In the genomic region with DNA sequence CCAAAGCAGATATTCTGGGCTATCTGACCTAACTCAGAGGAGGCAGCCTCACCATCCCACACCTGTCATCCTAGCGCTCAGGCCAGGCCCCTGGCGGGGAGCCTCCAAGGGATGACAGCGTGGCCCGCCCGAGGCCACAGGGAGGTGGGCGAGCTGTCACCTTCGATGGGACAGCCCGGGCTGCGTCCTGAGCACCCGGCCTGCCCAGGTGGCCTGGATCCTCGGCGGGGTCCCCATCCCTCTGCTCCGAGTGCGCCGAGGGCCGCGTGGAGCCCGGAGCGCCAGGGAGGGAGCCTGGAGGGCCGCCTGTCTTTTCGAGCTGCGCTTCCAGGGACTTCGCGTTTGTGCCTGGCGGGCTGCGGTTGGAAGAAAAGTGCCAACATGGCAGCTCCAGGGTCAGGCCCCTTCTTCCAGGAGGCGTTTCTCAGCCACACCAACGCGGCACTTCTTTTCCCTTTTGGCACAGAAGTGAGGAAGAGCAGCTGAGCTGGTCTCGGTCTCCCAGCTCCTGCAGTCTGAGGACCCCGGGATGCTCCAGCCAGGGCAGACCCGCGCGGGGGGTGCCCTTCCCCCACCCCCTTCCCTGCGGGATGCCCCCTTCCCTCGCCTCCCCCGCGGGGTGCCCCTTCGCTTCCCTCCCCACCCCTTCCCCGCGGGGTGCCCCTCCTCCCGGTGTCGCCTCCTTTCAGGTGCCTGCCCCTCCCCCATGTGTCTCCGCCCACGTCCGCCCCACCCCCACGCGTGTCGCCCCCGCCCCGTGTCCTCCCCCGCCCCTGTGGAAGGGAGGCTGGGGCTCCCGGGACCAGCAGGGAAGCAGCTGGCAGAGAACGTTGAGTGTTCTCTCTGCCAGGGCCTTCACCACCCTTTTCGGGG, we compare ENCODE assay signal across 1 cellular context.
TF ChIP-seq lines count a peak whose summit lies in the region.

No MANE protein-coding gene starts in this region.

TF ChIP-seq in H1, 55 proteins besides CTCF, POLR2A, EP300 and RAD21 (continued from another document):
- TF ChIP-seq JUND (IDR thresholded peaks at IDR 0.05; ENCODE audit: low read length), result no peak
- TF ChIP-seq EGR1 (IDR thresholded peaks at IDR 0.05; ENCODE audit: borderline replicate concordance, low read depth, low read length), result no peak
- no peak for TF ChIP-seq NRF1 (IDR thresholded peaks at IDR 0.05; ENCODE audit: low read depth, low read length)
- no peak for TF ChIP-seq CBX8 (IDR thresholded peaks at IDR 0.05; ENCODE audit: borderline replicate concordance, low read depth, low read length)
- TF ChIP-seq MAFK (IDR thresholded peaks at IDR 0.05; ENCODE audit: low read depth, low read length), result no peak
- no peak for TF ChIP-seq PHF8 (conservative IDR thresholded peaks at IDR 0.05; ENCODE audit: low read depth, low read length)
- TF ChIP-seq, protein P1, sequence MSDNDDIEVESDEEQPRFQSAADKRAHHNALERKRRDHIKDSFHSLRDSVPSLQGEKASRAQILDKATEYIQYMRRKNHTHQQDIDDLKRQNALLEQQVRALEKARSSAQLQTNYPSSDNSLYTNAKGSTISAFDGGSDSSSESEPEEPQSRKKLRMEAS (IDR thresholded peaks at IDR 0.05), result no peak
- no peak for TF ChIP-seq RNF2 (IDR thresholded peaks at IDR 0.05; ENCODE audit: borderline replicate concordance, low read depth, low read length, missing control alignments, poor library complexity, severe bottlenecking)
- no peak for TF ChIP-seq SP4 (IDR thresholded peaks at IDR 0.05; ENCODE audit: low read length)
- TF ChIP-seq ASH2L (IDR thresholded peaks at IDR 0.05; ENCODE audit: low read length), result peak; percentile 28
- no peak for TF ChIP-seq RBBP5 (IDR thresholded peaks at IDR 0.05; ENCODE audit: borderline replicate concordance, low read depth, low read length)
- no peak for TF ChIP-seq TCF12 (IDR thresholded peaks at IDR 0.05; ENCODE audit: low read depth, low read length)
- TF ChIP-seq BRCA1 (IDR thresholded peaks at IDR 0.05; ENCODE audit: low read depth, low read length), result no peak
- TF ChIP-seq TEAD4 (IDR thresholded peaks at IDR 0.05; ENCODE audit: low read depth, low read length), result no peak
- no peak for TF ChIP-seq TBP (IDR thresholded peaks at IDR 0.05; ENCODE audit: low read depth, low read length)
- no peak for TF ChIP-seq RXRA (IDR thresholded peaks at IDR 0.05; ENCODE audit: insufficient read depth, low read depth, low read length)
- no peak for TF ChIP-seq RFX5 (IDR thresholded peaks at IDR 0.05; ENCODE audit: borderline replicate concordance, low read depth, low read length)
- TF ChIP-seq SIN3A (conservative IDR thresholded peaks at IDR 0.05 in 1 of 2, IDR thresholded peaks at IDR 0.05 in 1 of 2; ENCODE audit: low read depth in 1 of 2, low read length in 2 of 2), result peak; percentile 40 to 54; a peak in 1 of 4 replicates
- no peak for TF ChIP-seq SIRT6 (IDR thresholded peaks at IDR 0.05; ENCODE audit: low read length)
- TF ChIP-seq, protein P2, sequence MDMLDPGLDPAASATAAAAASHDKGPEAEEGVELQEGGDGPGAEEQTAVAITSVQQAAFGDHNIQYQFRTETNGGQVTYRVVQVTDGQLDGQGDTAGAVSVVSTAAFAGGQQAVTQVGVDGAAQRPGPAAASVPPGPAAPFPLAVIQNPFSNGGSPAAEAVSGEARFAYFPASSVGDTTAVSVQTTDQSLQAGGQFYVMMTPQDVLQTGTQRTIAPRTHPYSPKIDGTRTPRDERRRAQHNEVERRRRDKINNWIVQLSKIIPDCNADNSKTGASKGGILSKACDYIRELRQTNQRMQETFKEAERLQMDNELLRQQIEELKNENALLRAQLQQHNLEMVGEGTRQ (IDR thresholded peaks at IDR 0.05; ENCODE audit: low read length), result no peak
- TF ChIP-seq CHD2 (IDR thresholded peaks at IDR 0.05; ENCODE audit: low read length), result no peak
- TF ChIP-seq YY1 (IDR thresholded peaks at IDR 0.05; ENCODE audit: low read depth, low read length), result peak; percentile 76; the same call in 1 of the 2 replicates
- TF ChIP-seq CTBP2 (IDR thresholded peaks at IDR 0.05; ENCODE audit: borderline replicate concordance, insufficient read depth, insufficient read length, low read length), result no peak
- TF ChIP-seq SAP30 (IDR thresholded peaks at IDR 0.05; ENCODE audit: insufficient read depth, insufficient replicate concordance, low read length), result no peak
